8 cellular contexts compared by ENCODE assay signal in genomic region chr11:117097567-117098268, GRCh38. TPM values are rescaled to one million over a fixed set of nuclear protein-coding genes. Genes with fewer than 3 reads are reported as not detected.
DNase-seq lines count a peak whose midpoint lies in the region; ATAC-seq and TF ChIP-seq lines count a peak whose summit lies in the region.

No MANE protein-coding gene starts in this region.

- H4K91ac ChIP-seq in mesenchymal stem cell (ENCODE audit: low read length) = peak overlapping the region; percentile 80

- H3K9ac ChIP-seq in mesenchymal stem cell (ENCODE audit: low read length) = peak overlapping the region; percentile 94

- TF ChIP-seq CTCF in stomach (IDR thresholded peaks at IDR 0.05) = no peak

- H2BK5ac ChIP-seq in mesenchymal stem cell (ENCODE audit: low read depth, low read length, poor library complexity, severe bottlenecking) = no peak overlapping the region

- peak overlapping the region; percentile 93 for H2AFZ ChIP-seq in mesenchymal stem cell (ENCODE audit: low read depth, low read length)

- peak overlapping the region; percentile 88 to 99 for H3K18ac ChIP-seq in mesenchymal stem cell (ENCODE audit: low read depth in 1 of 2, low read length in 2 of 2)

- H2BK120ac ChIP-seq in mesenchymal stem cell (ENCODE audit: low read depth, low read length) = peak overlapping the region; percentile 90

- H3K27ac ChIP-seq in ectodermal cell (ENCODE audit: insufficient read depth, low read depth, low read length, poor library complexity, severe bottlenecking) (peak overlapping the region; percentile 56), mesenchymal stem cell (ENCODE audit: low read length, poor library complexity, severe bottlenecking) (no peak overlapping the region), stomach (peak overlapping the region; percentile 89 to 100 (median 99))

- peak overlapping the region; percentile 99 for H2BK15ac ChIP-seq in mesenchymal stem cell (ENCODE audit: low read depth, poor library complexity, severe bottlenecking)

- H3K4me3 ChIP-seq in ectodermal cell (ENCODE audit: insufficient read depth, low read depth, low read length) (peak overlapping the region; percentile 68), mesenchymal stem cell (ENCODE audit: insufficient read depth in 1 of 2, low read depth in 1 of 2, low read length in 2 of 2) (peak overlapping the region; percentile 88 to 93), stomach (peak overlapping the region; percentile 76 to 98 (median 86))

- H3K9me3 ChIP-seq in ectodermal cell (ENCODE audit: control insufficient read depth, low read length) (no peaks in the 10 kb centered on the region), mesenchymal stem cell (ENCODE audit: control insufficient read depth, low read length) (no peaks in the 10 kb centered on the region), stomach (no peaks in the 10 kb centered on the region)

- H3K27me3 ChIP-seq in ectodermal cell (ENCODE audit: control insufficient read depth, insufficient read depth, low read length, poor library complexity, severe bottlenecking) (no peaks in the 10 kb centered on the region), mesenchymal stem cell (ENCODE audit: control insufficient read depth in 1 of 2, insufficient read depth in 1 of 2, low read length in 2 of 2) (no peaks in the 10 kb centered on the region), stomach (no peaks in the 10 kb centered on the region)

- ATAC-seq in GM21381 (IDR thresholded peaks at IDR 0.05; ENCODE audit: unreplicated experiment) = peak; percentile 20

- H3K4me2 ChIP-seq in mesenchymal stem cell (ENCODE audit: low read length, poor library complexity, severe bottlenecking) = peak overlapping the region; percentile 80

- H2BK12ac ChIP-seq in mesenchymal stem cell (ENCODE audit: low read length in 2 of 2) = peak overlapping the region in 1 of 2 experiments; percentile 98

- H3K14ac ChIP-seq in mesenchymal stem cell (ENCODE audit: low read length in 2 of 2) = peak overlapping the region in 1 of 2 experiments; percentile 99

- no peak for TF ChIP-seq EP300 in stomach (IDR thresholded peaks at IDR 0.05)

- H3K36me3 ChIP-seq in ectodermal cell (ENCODE audit: control insufficient read depth, insufficient read depth, low read length) (no peaks in the 10 kb centered on the region), mesenchymal stem cell (ENCODE audit: control insufficient read depth in 1 of 2, insufficient read depth in 2 of 2, low read depth in 1 of 2, low read length in 2 of 2) (no peaks in the 10 kb centered on the region), stomach (no peaks in the 10 kb centered on the region)

- peak overlapping the region in 1 of 2 experiments; percentile 96 for H3K23ac ChIP-seq in mesenchymal stem cell (ENCODE audit: low read length in 2 of 2)

- WGBS in ectodermal cell, 2 experiments = 0% methylated on average over 62 of the region's 62 CpGs
- 2% methylated on average over 50 of the region's 62 CpGs for WGBS in mesenchymal stem cell
- 0 to 1% (median 1%) methylated on average over 20 to 62 of the region's 62 CpGs for WGBS in stomach, 5 donors

- peak overlapping the region; percentile 79 to 94 for H3K4ac ChIP-seq in mesenchymal stem cell (ENCODE audit: low read depth in 1 of 2, low read length in 2 of 2)

- TF ChIP-seq POLR2A in stomach (IDR thresholded peaks at IDR 0.05) = no peak

- H3K4me1 ChIP-seq in ectodermal cell (ENCODE audit: control insufficient read depth, insufficient read depth, low read length) (peaks cover 25% of the 10 kb centered on the region), mesenchymal stem cell (ENCODE audit: control insufficient read depth, insufficient read depth, low read depth, low read length) (peaks cover 13% of the 10 kb centered on the region), stomach (peaks cover 21 to 64% (median 41%) of the 10 kb centered on the region in 4 donors)

- intact Hi-C loops in stomach (cut with DNase I; ENCODE audit: low total_unique reads) = no loop called here

- H3K79me1 ChIP-seq in mesenchymal stem cell (replicated peaks; ENCODE audit: low read length, poor library complexity, severe bottlenecking) = peaks cover 10% of the 10 kb centered on the region

- peak; percentile 12 for DNase-seq in DMS79 (lab: John Stamatoyannopoulos, UW)
- peak; percentile 39 for DNase-seq in HT-29 (ENCODE audit: low spot score)
- DNase-seq in activated CD4-positive, CD25-positive, alpha-beta regulatory T cell treated with anti-CD3 and anti-CD28 coated beads, Interleukin-2, amount 50 U/mL, for 72 hours = peak; percentile 37
- peak; percentile 43 for DNase-seq in mesenchymal stem cell
- peak; percentile 35 for DNase-seq in stomach
- DNase-seq in SK-N-DZ (ENCODE audit: low spot score) = no peak

- H4K8ac ChIP-seq in mesenchymal stem cell (ENCODE audit: low read length) = peak overlapping the region; percentile 12

- H2AK5ac ChIP-seq in mesenchymal stem cell (ENCODE audit: low read length, severe bottlenecking) = no peak overlapping the region

RNA-seq across cellular contexts. Expression of gene SIK3, which starts 0.5 kb away (rescaled TPM):
- 8.6 and 10.0 TPM in 2 replicates for total RNA-seq in HT-29 (2014; rRNA removed; shearing (Covaris generic))
- 28.4 TPM for polyA plus RNA-seq in ectodermal cell (2013, experiment 1 of 4)
- polyA plus RNA-seq in ectodermal cell (2013, experiment 2 of 4) = 32.4 TPM
- 21.5 TPM for polyA plus RNA-seq in ectodermal cell (2013, experiment 3 of 4)
- polyA plus RNA-seq in ectodermal cell (2013, experiment 4 of 4) = 24.6 TPM
- polyA plus RNA-seq in mesenchymal stem cell (2013, experiment 1 of 2) = 8.4 TPM
- 8.2 TPM for polyA plus RNA-seq in mesenchymal stem cell (2013, experiment 2 of 2)
- total RNA-seq in stomach = 10 to 100 TPM in 4 of 5 donors, 1 to 10 TPM in 1; 8.7 to 97.8 (median 44.3) TPM
- 1 to 10 TPM; 6.5 to 7.8 (median 7.0) TPM for polyA plus RNA-seq in stomach
- polyA plus RNA-seq in SK-N-DZ (2014; cell fraction: cytosol; rRNA removed) = 3.9 and 4.0 TPM in 2 replicates
- polyA plus RNA-seq in SK-N-DZ (2014; cell fraction: nucleus; rRNA removed) = 6.9 and 20.1 TPM in 2 replicates

RNA-seq across cellular contexts. Expression of gene PAFAH1B2, which starts 46.4 kb away (rescaled TPM):
- 82.6 and 88.4 TPM in 2 replicates for total RNA-seq in HT-29 (2014; rRNA removed; shearing (Covaris generic))
- 96.9 TPM for polyA plus RNA-seq in ectodermal cell (2013, experiment 1 of 4)
- polyA plus RNA-seq in ectodermal cell (2013, experiment 2 of 4) = 107 TPM
- polyA plus RNA-seq in ectodermal cell (2013, experiment 3 of 4) = 69.2 TPM
- polyA plus RNA-seq in ectodermal cell (2013, experiment 4 of 4) = 70.9 TPM
- polyA plus RNA-seq in mesenchymal stem cell (2013, experiment 1 of 2) = 44.5 TPM
- 45.9 TPM for polyA plus RNA-seq in mesenchymal stem cell (2013, experiment 2 of 2)
- total RNA-seq in stomach = 100 to 1,000 TPM in 1 of 5 donors, 10 to 100 TPM in 4; 31.9 to 174 (median 63.0) TPM
- polyA plus RNA-seq in stomach = 10 to 100 TPM; 14.9 to 30.7 (median 27.5) TPM
- 32.6 and 33.7 TPM in 2 replicates for polyA plus RNA-seq in SK-N-DZ (2014; cell fraction: cytosol; rRNA removed)
- 8.5 and 11.4 TPM in 2 replicates for polyA plus RNA-seq in SK-N-DZ (2014; cell fraction: nucleus; rRNA removed)
